2 cellular contexts compared by ENCODE assay signal in the genomic region with DNA sequence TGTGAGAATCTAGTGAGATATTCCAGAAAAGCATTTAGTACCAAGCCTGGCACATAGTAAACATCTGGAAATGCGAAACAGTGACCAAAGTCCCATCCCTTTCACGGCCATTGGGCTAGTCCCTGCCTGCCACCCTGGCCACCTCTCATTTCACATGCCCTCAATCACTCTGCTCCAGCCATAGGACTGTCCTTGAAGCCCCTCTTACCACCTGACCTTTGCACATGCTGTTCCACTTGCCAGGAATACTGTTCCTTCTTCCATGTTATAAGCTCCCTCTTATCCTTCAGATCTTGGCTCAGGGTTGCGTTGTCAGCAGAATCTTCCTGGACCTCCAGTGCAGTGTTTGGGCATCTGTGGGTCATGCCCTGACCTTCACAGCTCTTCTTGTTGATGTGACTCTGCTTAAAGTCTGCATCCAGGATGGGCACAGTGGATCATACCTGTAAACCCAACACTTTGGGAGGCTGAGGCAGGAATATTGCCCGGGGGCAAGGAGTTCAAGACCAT.
TF ChIP-seq lines count a peak whose summit lies in the region.

No MANE protein-coding gene starts in this region.

TF ChIP-seq in IMR-90, 13 proteins besides CTCF, POLR2A, EP300 and RAD21:
- peak; percentile 78 for TF ChIP-seq MAFK (IDR thresholded peaks at IDR 0.05; ENCODE audit: low read depth, low read length)
- no peak for TF ChIP-seq SMC3 (IDR thresholded peaks at IDR 0.05; ENCODE audit: low read depth, low read length)

TF ChIP-seq in HepG2, 621 proteins besides CTCF, POLR2A, EP300 and RAD21:
- no peak for TF ChIP-seq HNRNPL (IDR thresholded peaks at IDR 0.05; ENCODE audit: low read depth, low read length)
- TF ChIP-seq MXI1 (IDR thresholded peaks at IDR 0.05; ENCODE audit: borderline replicate concordance, low read depth, low read length), result no peak
- no peak for TF ChIP-seq RFX1 (IDR thresholded peaks at IDR 0.05)
- peak in 1 of 2 experiments; percentile 66; a peak in 2 of 4 replicates for TF ChIP-seq NR2F1 (CRISPR knock-in tag; IDR thresholded peaks at IDR 0.05)
- no peak for TF ChIP-seq ZSCAN31 (CRISPR knock-in tag; IDR thresholded peaks at IDR 0.05; ENCODE audit: low read depth)
- TF ChIP-seq REXO4 (CRISPR knock-in tag; IDR thresholded peaks at IDR 0.05; ENCODE audit: borderline replicate concordance), result no peak
- TF ChIP-seq STAG1 (CRISPR knock-in tag; IDR thresholded peaks at IDR 0.05), result no peak
- TF ChIP-seq, protein P1, sequence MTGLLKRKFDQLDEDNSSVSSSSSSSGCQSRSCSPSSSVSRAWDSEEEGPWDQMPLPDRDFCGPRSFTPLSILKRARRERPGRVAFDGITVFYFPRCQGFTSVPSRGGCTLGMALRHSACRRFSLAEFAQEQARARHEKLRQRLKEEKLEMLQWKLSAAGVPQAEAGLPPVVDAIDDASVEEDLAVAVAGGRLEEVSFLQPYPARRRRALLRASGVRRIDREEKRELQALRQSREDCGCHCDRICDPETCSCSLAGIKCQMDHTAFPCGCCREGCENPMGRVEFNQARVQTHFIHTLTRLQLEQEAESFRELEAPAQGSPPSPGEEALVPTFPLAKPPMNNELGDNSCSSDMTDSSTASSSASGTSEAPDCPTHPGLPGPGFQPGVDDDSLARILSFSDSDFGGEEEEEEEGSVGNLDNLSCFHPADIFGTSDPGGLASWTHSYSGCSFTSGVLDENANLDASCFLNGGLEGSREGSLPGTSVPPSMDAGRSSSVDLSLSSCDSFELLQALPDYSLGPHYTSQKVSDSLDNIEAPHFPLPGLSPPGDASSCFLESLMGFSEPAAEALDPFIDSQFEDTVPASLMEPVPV (CRISPR knock-in tag; IDR thresholded peaks at IDR 0.05), result no peak
- peak; percentile 21 to 51; a peak in 1 of 4 replicates for TF ChIP-seq MAFK (conservative IDR thresholded peaks at IDR 0.05 in 1 of 2, IDR thresholded peaks at IDR 0.05 in 1 of 2; ENCODE audit: low read length in 2 of 2)
- TF ChIP-seq JARID2 (CRISPR knock-in tag; IDR thresholded peaks at IDR 0.05; ENCODE audit: insufficient replicate concordance), result no peak
- TF ChIP-seq ZMYM3 (CRISPR knock-in tag; IDR thresholded peaks at IDR 0.05), result peak; percentile 68; the same call in 1 of the 2 replicates
- TF ChIP-seq, protein P2, sequence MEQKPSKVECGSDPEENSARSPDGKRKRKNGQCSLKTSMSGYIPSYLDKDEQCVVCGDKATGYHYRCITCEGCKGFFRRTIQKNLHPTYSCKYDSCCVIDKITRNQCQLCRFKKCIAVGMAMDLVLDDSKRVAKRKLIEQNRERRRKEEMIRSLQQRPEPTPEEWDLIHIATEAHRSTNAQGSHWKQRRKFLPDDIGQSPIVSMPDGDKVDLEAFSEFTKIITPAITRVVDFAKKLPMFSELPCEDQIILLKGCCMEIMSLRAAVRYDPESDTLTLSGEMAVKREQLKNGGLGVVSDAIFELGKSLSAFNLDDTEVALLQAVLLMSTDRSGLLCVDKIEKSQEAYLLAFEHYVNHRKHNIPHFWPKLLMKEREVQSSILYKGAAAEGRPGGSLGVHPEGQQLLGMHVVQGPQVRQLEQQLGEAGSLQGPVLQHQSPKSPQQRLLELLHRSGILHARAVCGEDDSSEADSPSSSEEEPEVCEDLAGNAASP (CRISPR knock-in tag; IDR thresholded peaks at IDR 0.05; ENCODE audit: borderline replicate concordance), result no peak
- TF ChIP-seq ZNF788 (CRISPR knock-in tag; IDR thresholded peaks at IDR 0.05; ENCODE audit: borderline replicate concordance), result no peak
- no peak for TF ChIP-seq HNRNPUL1 (IDR thresholded peaks at IDR 0.05; ENCODE audit: low read depth, low read length)
- TF ChIP-seq ARNTL (CRISPR knock-in tag; IDR thresholded peaks at IDR 0.05), result no peak
- no peak for TF ChIP-seq ZNF329 (CRISPR knock-in tag; IDR thresholded peaks at IDR 0.05; ENCODE audit: low read depth)
- TF ChIP-seq MIER3 (CRISPR knock-in tag; IDR thresholded peaks at IDR 0.05; ENCODE audit: borderline replicate concordance), result no peak
- TF ChIP-seq KLF13 (CRISPR knock-in tag; IDR thresholded peaks at IDR 0.05), result no peak
- TF ChIP-seq ZNF674 (CRISPR knock-in tag; IDR thresholded peaks at IDR 0.05; ENCODE audit: low read depth), result no peak
- TF ChIP-seq ZNF24 (IDR thresholded peaks at IDR 0.05), result no peak
- TF ChIP-seq NCOA2 (CRISPR knock-in tag; IDR thresholded peaks at IDR 0.05), result no peak
- peak; percentile 31; the same call in 1 of the 2 replicates for TF ChIP-seq NR2F6 (IDR thresholded peaks at IDR 0.05)
- 0 out of 2 replicates have a peak, but pooled peaks have one; percentile 12 for TF ChIP-seq NR2F6 (CRISPR knock-in tag; IDR thresholded peaks at IDR 0.05)
- TF ChIP-seq, protein P3, sequence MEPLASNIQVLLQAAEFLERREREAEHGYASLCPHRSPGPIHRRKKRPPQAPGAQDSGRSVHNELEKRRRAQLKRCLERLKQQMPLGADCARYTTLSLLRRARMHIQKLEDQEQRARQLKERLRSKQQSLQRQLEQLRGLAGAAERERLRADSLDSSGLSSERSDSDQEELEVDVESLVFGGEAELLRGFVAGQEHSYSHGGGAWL (CRISPR knock-in tag; IDR thresholded peaks at IDR 0.05), result no peak
- TF ChIP-seq, protein P4, sequence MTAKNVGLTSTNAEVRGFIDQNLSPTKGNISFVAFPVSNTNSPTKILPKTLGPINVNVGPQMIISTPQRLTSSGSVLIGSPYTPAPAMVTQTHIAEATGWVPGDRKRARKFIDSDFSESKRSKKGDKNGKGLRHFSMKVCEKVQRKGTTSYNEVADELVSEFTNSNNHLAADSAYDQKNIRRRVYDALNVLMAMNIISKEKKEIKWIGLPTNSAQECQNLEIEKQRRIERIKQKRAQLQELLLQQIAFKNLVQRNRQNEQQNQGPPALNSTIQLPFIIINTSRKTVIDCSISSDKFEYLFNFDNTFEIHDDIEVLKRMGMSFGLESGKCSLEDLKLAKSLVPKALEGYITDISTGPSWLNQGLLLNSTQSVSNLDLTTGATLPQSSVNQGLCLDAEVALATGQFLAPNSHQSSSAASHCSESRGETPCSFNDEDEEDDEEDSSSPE (CRISPR knock-in tag; IDR thresholded peaks at IDR 0.05), result no peak
- no peak for TF ChIP-seq IKZF4 (CRISPR knock-in tag; IDR thresholded peaks at IDR 0.05; ENCODE audit: borderline replicate concordance, low read depth, not compliant biosample characterization)
- TF ChIP-seq RXRB (CRISPR knock-in tag; IDR thresholded peaks at IDR 0.05; ENCODE audit: borderline replicate concordance), result no peak
- TF ChIP-seq, protein P5, sequence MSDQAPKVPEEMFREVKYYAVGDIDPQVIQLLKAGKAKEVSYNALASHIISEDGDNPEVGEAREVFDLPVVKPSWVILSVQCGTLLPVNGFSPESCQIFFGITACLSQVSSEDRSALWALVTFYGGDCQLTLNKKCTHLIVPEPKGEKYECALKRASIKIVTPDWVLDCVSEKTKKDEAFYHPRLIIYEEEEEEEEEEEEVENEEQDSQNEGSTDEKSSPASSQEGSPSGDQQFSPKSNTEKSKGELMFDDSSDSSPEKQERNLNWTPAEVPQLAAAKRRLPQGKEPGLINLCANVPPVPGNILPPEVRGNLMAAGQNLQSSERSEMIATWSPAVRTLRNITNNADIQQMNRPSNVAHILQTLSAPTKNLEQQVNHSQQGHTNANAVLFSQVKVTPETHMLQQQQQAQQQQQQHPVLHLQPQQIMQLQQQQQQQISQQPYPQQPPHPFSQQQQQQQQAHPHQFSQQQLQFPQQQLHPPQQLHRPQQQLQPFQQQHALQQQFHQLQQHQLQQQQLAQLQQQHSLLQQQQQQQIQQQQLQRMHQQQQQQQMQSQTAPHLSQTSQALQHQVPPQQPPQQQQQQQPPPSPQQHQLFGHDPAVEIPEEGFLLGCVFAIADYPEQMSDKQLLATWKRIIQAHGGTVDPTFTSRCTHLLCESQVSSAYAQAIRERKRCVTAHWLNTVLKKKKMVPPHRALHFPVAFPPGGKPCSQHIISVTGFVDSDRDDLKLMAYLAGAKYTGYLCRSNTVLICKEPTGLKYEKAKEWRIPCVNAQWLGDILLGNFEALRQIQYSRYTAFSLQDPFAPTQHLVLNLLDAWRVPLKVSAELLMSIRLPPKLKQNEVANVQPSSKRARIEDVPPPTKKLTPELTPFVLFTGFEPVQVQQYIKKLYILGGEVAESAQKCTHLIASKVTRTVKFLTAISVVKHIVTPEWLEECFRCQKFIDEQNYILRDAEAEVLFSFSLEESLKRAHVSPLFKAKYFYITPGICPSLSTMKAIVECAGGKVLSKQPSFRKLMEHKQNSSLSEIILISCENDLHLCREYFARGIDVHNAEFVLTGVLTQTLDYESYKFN (CRISPR knock-in tag; conservative IDR thresholded peaks at IDR 0.05), result no peak
- TF ChIP-seq ELF3 (CRISPR knock-in tag; IDR thresholded peaks at IDR 0.05), result no peak
- no peak for TF ChIP-seq SIX4 (CRISPR knock-in tag; IDR thresholded peaks at IDR 0.05)
- no peak for TF ChIP-seq ZNF652 (CRISPR knock-in tag; IDR thresholded peaks at IDR 0.05; ENCODE audit: borderline replicate concordance, low read depth)
- 0 out of 2 replicates have a peak, but pooled peaks have one; percentile 7 for TF ChIP-seq MAFF (IDR thresholded peaks at IDR 0.05; ENCODE audit: low read depth, low read length)
- TF ChIP-seq RORA (CRISPR knock-in tag; IDR thresholded peaks at IDR 0.05), result no peak
- TF ChIP-seq ZNF709 (CRISPR knock-in tag; IDR thresholded peaks at IDR 0.05), result no peak
- TF ChIP-seq, protein P6, sequence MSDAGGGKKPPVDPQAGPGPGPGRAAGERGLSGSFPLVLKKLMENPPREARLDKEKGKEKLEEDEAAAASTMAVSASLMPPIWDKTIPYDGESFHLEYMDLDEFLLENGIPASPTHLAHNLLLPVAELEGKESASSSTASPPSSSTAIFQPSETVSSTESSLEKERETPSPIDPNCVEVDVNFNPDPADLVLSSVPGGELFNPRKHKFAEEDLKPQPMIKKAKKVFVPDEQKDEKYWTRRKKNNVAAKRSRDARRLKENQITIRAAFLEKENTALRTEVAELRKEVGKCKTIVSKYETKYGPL (CRISPR knock-in tag; IDR thresholded peaks at IDR 0.05), result no peak
- TF ChIP-seq ZSCAN9 (CRISPR knock-in tag; IDR thresholded peaks at IDR 0.05; ENCODE audit: borderline replicate concordance), result no peak
TF ChIP-seq in HepG2: peak in this region for 5.
